ENCODE assay signal across 8 cellular contexts in the genomic region with DNA sequence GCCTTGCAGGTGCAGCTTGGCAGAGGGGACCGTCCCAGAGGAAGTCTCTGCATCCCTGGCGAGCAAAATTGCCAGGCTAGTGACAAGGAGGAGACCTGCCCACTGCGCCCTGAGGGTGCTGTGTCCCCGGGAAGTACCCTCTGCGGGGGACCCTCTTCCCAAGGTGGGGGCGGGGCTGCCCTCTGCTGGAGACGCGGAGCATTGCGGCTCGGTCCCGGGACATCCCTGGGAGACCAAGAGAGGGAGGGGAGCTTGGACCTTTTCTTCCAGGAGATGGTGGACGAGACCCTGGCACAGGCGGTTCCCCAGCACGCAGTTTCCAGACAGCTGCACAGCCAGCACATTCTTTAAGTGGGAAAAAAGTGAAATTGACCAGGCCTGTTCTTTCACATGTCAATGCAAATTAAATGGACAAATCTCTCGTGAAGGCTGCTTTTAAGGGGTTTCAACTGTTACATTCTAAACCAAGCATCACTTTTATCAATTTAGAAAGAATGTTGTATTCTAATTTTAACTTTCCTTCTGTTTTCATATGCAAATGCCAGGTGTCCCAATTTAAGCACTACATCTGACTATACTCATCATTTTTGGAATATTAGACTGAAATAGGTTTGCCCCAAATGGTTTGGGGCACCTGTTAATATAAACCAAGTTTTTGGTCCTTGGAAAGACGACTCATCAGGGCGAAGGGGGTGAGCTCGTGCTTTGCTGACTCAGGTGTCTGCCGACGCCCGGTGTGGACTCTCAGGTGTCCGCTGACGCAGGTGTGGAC.
A peak's percentile ranks its signal among the peaks of the same experiment; 100 is the strongest.
DNase-seq lines count a peak whose midpoint lies in the region; ATAC-seq and TF ChIP-seq lines count a peak whose summit lies in the region.

No MANE protein-coding gene starts in this region.

- H3K36me3 ChIP-seq in vagina = no peaks in the 10 kb centered on the region

- no peaks in the 10 kb centered on the region for H3K9me3 Mint-ChIP-seq in effector memory CD8-positive, alpha-beta T cell
- H3K9me3 Mint-ChIP-seq in osteocyte (ENCODE audit: unreplicated experiment) = no peaks in the 10 kb centered on the region

- no peak overlapping the region for H3K4me3 ChIP-seq in vagina

- peaks cover 0 to 7% of the 10 kb centered on the region in 2 donors for H3K27me3 Mint-ChIP-seq in effector memory CD8-positive, alpha-beta T cell
- peaks cover 15% of the 10 kb centered on the region for H3K27me3 Mint-ChIP-seq in osteocyte (ENCODE audit: unreplicated experiment)

- DNase-seq in Caki2 (ENCODE audit: low read depth) (peak; percentile 31), HuH-7 (ENCODE audit: low spot score) (peak; percentile 92), osteocyte (ENCODE audit: extremely low spot score, unreplicated experiment) (no peak), vagina (ENCODE audit: extremely low spot score in 2 of 2) (no peak), MV-4-11 (lab: John Stamatoyannopoulos, UW) (no peak), G401 (ENCODE audit: low spot score) (no peak)
- peak; percentile 38 to 46 for DNase-seq in activated CD4-positive, alpha-beta T cell treated with anti-CD3 and anti-CD28 coated beads, Interleukin-2, amount 50 U/mL, for 4 hours
- peak; percentile 19 to 47 (median 29) for DNase-seq in effector memory CD8-positive, alpha-beta T cell

- in situ Hi-C loops in Caki2 (cut with HindIII; ENCODE audit: low pct_unique_long_range_greater_than_20kb, low sequenced_read_pairs) (no loop called here), G401 (cut with HindIII; ENCODE audit: low sequenced_read_pairs) (no loop called here)

- peak; percentile 92 for TF ChIP-seq CTCF in osteocyte (IDR thresholded peaks at IDR 0.05)
- TF ChIP-seq CTCF in vagina (IDR thresholded peaks at IDR 0.05) = peak; percentile 51 to 63 (median 53)

- peaks cover 0 to 6% of the 10 kb centered on the region in 2 donors for H3K4me1 Mint-ChIP-seq in effector memory CD8-positive, alpha-beta T cell (ENCODE audit: low read depth in 2 of 2)
- H3K4me1 Mint-ChIP-seq in osteocyte (ENCODE audit: unreplicated experiment) = peaks cover 1% of the 10 kb centered on the region

- no peak for TF ChIP-seq POLR2A in vagina (IDR thresholded peaks at IDR 0.05)

- H3K27me3 ChIP-seq in vagina = no peaks in the 10 kb centered on the region

- H3K27ac ChIP-seq in vagina = no peak overlapping the region

- H3K27ac Mint-ChIP-seq in effector memory CD8-positive, alpha-beta T cell = no peak overlapping the region
- H3K27ac Mint-ChIP-seq in osteocyte (ENCODE audit: unreplicated experiment) = no peak overlapping the region

- H3K36me3 Mint-ChIP-seq in effector memory CD8-positive, alpha-beta T cell (ENCODE audit: insufficient read depth) = peaks cover 7% of the 10 kb centered on the region
- no peaks in the 10 kb centered on the region for H3K36me3 Mint-ChIP-seq in osteocyte (ENCODE audit: unreplicated experiment)

- H3K9me3 ChIP-seq in vagina = no peaks in the 10 kb centered on the region

- intact Hi-C loops in vagina (cut with DNase I) = no loop called here

- no peak overlapping the region for H3K4me3 Mint-ChIP-seq in effector memory CD8-positive, alpha-beta T cell
- H3K4me3 Mint-ChIP-seq in osteocyte (ENCODE audit: unreplicated experiment) = no peak overlapping the region

- H3K4me1 ChIP-seq in vagina = no peaks in the 10 kb centered on the region

- no peak for ATAC-seq in effector memory CD8-positive, alpha-beta T cell (replicated peaks)

Comparison
In these comparisons a context has a peak if more than half of its experiments do, and no peak if none do; other contexts are left out.
1. DNase-seq: peak in Caki2 (single experiment), HuH-7 (single experiment), activated CD4-positive, alpha-beta T cell treated with anti-CD3 and anti-CD28 coated beads, Interleukin-2, amount 50 U/mL, for 4 hours (2 of 2) and effector memory CD8-positive, alpha-beta T cell (3 of 3); none in osteocyte (single experiment), vagina (0 of 2), MV-4-11 (single experiment) and G401 (single experiment).